ENCODE assay signal across 1 cellular context in the genomic region with DNA sequence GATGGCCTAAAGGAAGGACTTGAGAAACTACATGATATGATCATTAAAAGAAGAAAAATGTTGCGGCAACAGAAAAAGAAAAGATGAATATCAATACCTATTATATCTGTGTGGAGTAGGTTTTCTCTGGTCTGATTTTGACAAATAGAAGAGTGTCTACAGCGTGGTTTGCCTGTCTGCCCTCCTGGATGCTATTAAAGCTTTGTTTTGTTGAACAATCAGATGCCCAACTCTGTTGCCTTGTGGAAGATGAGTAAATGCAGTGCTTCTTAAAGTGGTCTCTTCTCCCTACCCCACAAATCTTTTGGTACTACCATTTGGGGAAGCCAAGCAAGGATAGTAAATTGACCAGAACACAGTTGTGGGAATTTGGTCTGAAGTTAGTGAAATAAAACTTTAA.
TF ChIP-seq lines count a peak whose summit lies in the region.

No MANE protein-coding gene starts in this region.

TF ChIP-seq in K562, 482 proteins besides CTCF, POLR2A, EP300 and RAD21:
- TF ChIP-seq, protein P1, sequence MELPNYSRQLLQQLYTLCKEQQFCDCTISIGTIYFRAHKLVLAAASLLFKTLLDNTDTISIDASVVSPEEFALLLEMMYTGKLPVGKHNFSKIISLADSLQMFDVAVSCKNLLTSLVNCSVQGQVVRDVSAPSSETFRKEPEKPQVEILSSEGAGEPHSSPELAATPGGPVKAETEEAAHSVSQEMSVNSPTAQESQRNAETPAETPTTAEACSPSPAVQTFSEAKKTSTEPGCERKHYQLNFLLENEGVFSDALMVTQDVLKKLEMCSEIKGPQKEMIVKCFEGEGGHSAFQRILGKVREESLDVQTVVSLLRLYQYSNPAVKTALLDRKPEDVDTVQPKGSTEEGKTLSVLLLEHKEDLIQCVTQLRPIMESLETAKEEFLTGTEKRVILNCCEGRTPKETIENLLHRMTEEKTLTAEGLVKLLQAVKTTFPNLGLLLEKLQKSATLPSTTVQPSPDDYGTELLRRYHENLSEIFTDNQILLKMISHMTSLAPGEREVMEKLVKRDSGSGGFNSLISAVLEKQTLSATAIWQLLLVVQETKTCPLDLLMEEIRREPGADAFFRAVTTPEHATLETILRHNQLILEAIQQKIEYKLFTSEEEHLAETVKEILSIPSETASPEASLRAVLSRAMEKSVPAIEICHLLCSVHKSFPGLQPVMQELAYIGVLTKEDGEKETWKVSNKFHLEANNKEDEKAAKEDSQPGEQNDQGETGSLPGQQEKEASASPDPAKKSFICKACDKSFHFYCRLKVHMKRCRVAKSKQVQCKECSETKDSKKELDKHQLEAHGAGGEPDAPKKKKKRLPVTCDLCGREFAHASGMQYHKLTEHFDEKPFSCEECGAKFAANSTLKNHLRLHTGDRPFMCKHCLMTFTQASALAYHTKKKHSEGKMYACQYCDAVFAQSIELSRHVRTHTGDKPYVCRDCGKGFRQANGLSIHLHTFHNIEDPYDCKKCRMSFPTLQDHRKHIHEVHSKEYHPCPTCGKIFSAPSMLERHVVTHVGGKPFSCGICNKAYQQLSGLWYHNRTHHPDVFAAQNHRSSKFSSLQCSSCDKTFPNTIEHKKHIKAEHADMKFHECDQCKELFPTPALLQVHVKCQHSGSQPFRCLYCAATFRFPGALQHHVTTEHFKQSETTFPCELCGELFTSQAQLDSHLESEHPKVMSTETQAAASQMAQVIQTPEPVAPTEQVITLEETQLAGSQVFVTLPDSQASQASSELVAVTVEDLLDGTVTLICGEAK (IDR thresholded peaks at IDR 0.05): peak; percentile 91
- TF ChIP-seq, protein P1 (CRISPR knock-in tag; IDR thresholded peaks at IDR 0.05): peak; percentile 65; the same call in 1 of the 2 replicates
- TF ChIP-seq PHTF2 (CRISPR knock-in tag; IDR thresholded peaks at IDR 0.05): 0 out of 2 replicates have a peak, but pooled peaks have one; percentile 28
